In genomic region chr7:157464111-157464970, GRCh38 we compare ENCODE assay signal across 17 cellular contexts.
DNase-seq lines count a peak whose midpoint lies in the region; ATAC-seq, FAIRE-seq and TF ChIP-seq lines count a peak whose summit lies in the region.
"Had no signal": no experiment of that assay in that cellular context is flagged by ENCODE, and none has a peak within 500 bp of the region (broad histone marks: within the 10 kb centered on the region; RNA-seq: fewer than 3 reads in every experiment).

No MANE protein-coding gene starts in this region.

- no peaks in the 10 kb centered on the region for H3K27me3 Mint-ChIP-seq in activated T-cell treated with anti-CD3 and anti-CD28 coated beads, Interleukin-2, amount 50 U/mL, for 4 hours (ENCODE audit: low read depth)
- H3K27me3 Mint-ChIP-seq in type B pancreatic cell, result peaks cover 26% of the 10 kb centered on the region

- TF ChIP-seq CTCF in type B pancreatic cell (conservative IDR thresholded peaks at IDR 0.05) (no peak), heart right ventricle (IDR thresholded peaks at IDR 0.05) (no peak)

- no peak overlapping the region for H3K4me3 Mint-ChIP-seq in activated T-cell treated with anti-CD3 and anti-CD28 coated beads, Interleukin-2, amount 50 U/mL, for 4 hours
- no peak overlapping the region for H3K4me3 Mint-ChIP-seq in type B pancreatic cell
- H3K4me3 Mint-ChIP-seq: activated naive CD8-positive, alpha-beta T cell treated with anti-CD3 and anti-CD28 coated beads, Interleukin-2, amount 10 ng/mL, durations not matched to agents 7 days and 5 days had no signal

- no peaks in the 10 kb centered on the region for H3K9me3 Mint-ChIP-seq in activated T-cell treated with anti-CD3 and anti-CD28 coated beads, Interleukin-2, amount 50 U/mL, for 4 hours
- no peaks in the 10 kb centered on the region for H3K9me3 Mint-ChIP-seq in type B pancreatic cell
- H3K9me3 Mint-ChIP-seq: activated naive CD8-positive, alpha-beta T cell treated with anti-CD3 and anti-CD28 coated beads, Interleukin-2, amount 10 ng/mL, durations not matched to agents 7 days and 5 days had no signal

- no peak overlapping the region for H3K27ac Mint-ChIP-seq in type B pancreatic cell
- H3K27ac Mint-ChIP-seq: activated naive CD8-positive, alpha-beta T cell treated with anti-CD3 and anti-CD28 coated beads, Interleukin-2, amount 10 ng/mL, durations not matched to agents 7 days and 5 days had no signal

- H3K27ac ChIP-seq in heart right ventricle, result no peak overlapping the region
- H3K27ac ChIP-seq in small intestine (ENCODE audit: low read depth in 1 of 2, low read length in 1 of 2), result no peak overlapping the region
- H3K27ac ChIP-seq: hepatocyte, left lung had no signal

- FAIRE-seq in small intestine (lab: Jason Lieb, UNC), result no peak
- FAIRE-seq: H54 had no signal

- H3K4me1 ChIP-seq in heart right ventricle, result no peaks in the 10 kb centered on the region
- no peaks in the 10 kb centered on the region for H3K4me1 ChIP-seq in small intestine (ENCODE audit: control insufficient read depth in 2 of 2, insufficient read depth in 1 of 2, low read depth in 1 of 2, low read length in 1 of 2)
- H3K4me1 ChIP-seq: Caco-2, left lung had no signal

- WGBS in heart right ventricle, 2 donors, result 31 to 32% methylated on average over 15 of the region's 15 CpGs
- 33 to 43% (median 39%) methylated on average over 15 of the region's 15 CpGs for WGBS in small intestine, 3 donors

- no peak overlapping the region for H3K4me3 ChIP-seq in heart right ventricle
- H3K4me3 ChIP-seq in small intestine (ENCODE audit: low read depth in 1 of 2, low read length in 2 of 2), result no peak overlapping the region
- H3K4me3 ChIP-seq: hepatocyte, left lung had no signal

- H3K27me3 ChIP-seq in heart right ventricle, result peaks cover 0 to 75% (median 48%) of the 10 kb centered on the region in 7 donors
- H3K27me3 ChIP-seq in small intestine (ENCODE audit: control insufficient read depth in 2 of 2, insufficient read depth in 2 of 2, low read length in 2 of 2), result peaks cover 0 to 5% of the 10 kb centered on the region in 2 donors
- H3K27me3 ChIP-seq: hepatocyte had no signal

- no peak for ATAC-seq in activated T-cell treated with anti-CD3 and anti-CD28 coated beads, Interleukin-2, amount 50 U/mL, for 4 hours
- ATAC-seq in GM21381 (IDR thresholded peaks at IDR 0.05; ENCODE audit: unreplicated experiment), result no peak
- ATAC-seq in heart right ventricle, result no peak
- ATAC-seq: left lung, Right ventricle myocardium inferior had no signal

- peak; percentile 14 for DNase-seq in activated T-cell treated with anti-CD3 and anti-CD28 coated beads, Interleukin-2, amount 50 U/mL, for 1 hour
- no peak for DNase-seq in activated T-cell treated with anti-CD3 and anti-CD28 coated beads, Interleukin-2, amount 50 U/mL, for 4 hours
- DNase-seq in cerebellum (ENCODE audit: low spot score), result peak; percentile 12
- peak; percentile 47 for DNase-seq in midbrain (lab: John Stamatoyannopoulos, UW)
- DNase-seq in type B pancreatic cell (ENCODE audit: extremely low spot score, unreplicated experiment), result peak; percentile 62
- DNase-seq in heart right ventricle, result no peak
- DNase-seq in small intestine, result no peak
- DNase-seq: activated naive CD8-positive, alpha-beta T cell treated with anti-CD3 and anti-CD28 coated beads, Interleukin-2, amount 10 ng/mL, durations not matched to agents 7 days and 5 days; effector CD8-positive, alpha-beta T cell; KBM-7; NCI-H1092 treated with DMSO at 0.1 percent for 48 hours had no signal

- no peaks in the 10 kb centered on the region for H3K36me3 Mint-ChIP-seq in activated T-cell treated with anti-CD3 and anti-CD28 coated beads, Interleukin-2, amount 50 U/mL, for 4 hours (ENCODE audit: insufficient read depth)
- H3K36me3 Mint-ChIP-seq in type B pancreatic cell, result no peaks in the 10 kb centered on the region
- H3K36me3 Mint-ChIP-seq: activated naive CD8-positive, alpha-beta T cell treated with anti-CD3 and anti-CD28 coated beads, Interleukin-2, amount 10 ng/mL, durations not matched to agents 7 days and 5 days had no signal

- intact Hi-C loops in heart right ventricle (cut with DNase I), result no loop called here

- H3K4me1 Mint-ChIP-seq in activated T-cell treated with anti-CD3 and anti-CD28 coated beads, Interleukin-2, amount 50 U/mL, for 4 hours (ENCODE audit: low read depth), result peaks cover 11% of the 10 kb centered on the region
- peaks cover 36% of the 10 kb centered on the region for H3K4me1 Mint-ChIP-seq in type B pancreatic cell (ENCODE audit: unreplicated experiment)

- H3K36me3 ChIP-seq in heart right ventricle (no peaks in the 10 kb centered on the region), small intestine (ENCODE audit: control insufficient read depth in 2 of 2, insufficient read depth in 2 of 2, low read length in 2 of 2) (no peaks in the 10 kb centered on the region)
- H3K36me3 ChIP-seq: left lung had no signal

- H3K9me3 ChIP-seq in heart right ventricle (no peaks in the 10 kb centered on the region), small intestine (ENCODE audit: control insufficient read depth, low read depth) (no peaks in the 10 kb centered on the region)
- H3K9me3 ChIP-seq: Caco-2, left lung had no signal

Comparison
In these comparisons a context has a peak if more than half of its experiments do, and no peak if none do; other contexts are left out.
1. DNase-seq: peak in activated T-cell treated with anti-CD3 and anti-CD28 coated beads, Interleukin-2, amount 50 U/mL, for 1 hour (single experiment), cerebellum (single experiment), midbrain (single experiment) and type B pancreatic cell (single experiment); none in activated T-cell treated with anti-CD3 and anti-CD28 coated beads, Interleukin-2, amount 50 U/mL, for 4 hours (single experiment), heart right ventricle (0 of 2) and small intestine (single experiment).